Comparison of ENCODE assay signal across 12 cellular contexts in the genomic region with DNA sequence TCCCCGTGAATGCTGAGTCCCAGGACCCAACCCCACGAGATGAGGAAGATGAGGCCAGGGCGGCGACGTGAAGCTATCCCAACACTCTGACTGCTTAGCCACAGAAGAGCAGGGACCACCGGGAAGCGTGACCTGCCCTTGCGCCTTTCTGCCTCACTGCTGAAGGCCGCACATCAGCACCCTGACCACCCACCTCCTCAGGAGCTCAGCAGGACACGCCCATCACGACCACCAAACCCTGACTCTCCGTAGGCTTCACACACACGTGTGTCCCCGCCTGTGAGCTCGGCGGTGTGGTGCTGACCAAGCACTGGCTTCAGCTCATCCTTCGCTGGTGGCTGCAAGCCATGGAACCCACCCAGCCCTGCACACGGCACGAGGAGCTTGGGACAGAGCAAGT.
DNase-seq lines count a peak whose midpoint lies in the region; ATAC-seq and TF ChIP-seq lines count a peak whose summit lies in the region.
"Had no signal": no experiment of that assay in that cellular context is flagged by ENCODE, and none has a peak within 500 bp of the region (broad histone marks: within the 10 kb centered on the region; RNA-seq: fewer than 3 reads in every experiment).

No MANE protein-coding gene starts in this region.

- no peaks in the 10 kb centered on the region for H3K9me3 ChIP-seq in left lung
- no peaks in the 10 kb centered on the region for H3K9me3 ChIP-seq in transverse colon
- H3K9me3 ChIP-seq: mucosa of descending colon had no signal

- H3K4me3 ChIP-seq in left lung (no peak overlapping the region), transverse colon (no peak overlapping the region)
- H3K4me3 ChIP-seq: mucosa of descending colon had no signal

- TF ChIP-seq POLR2A in transverse colon (IDR thresholded peaks at IDR 0.05): no peak

- in situ Hi-C loops in transverse colon (cut with MboI; ENCODE audit: low pct_ligation_motif_present in 1 of 4, low pct_unique_long_range_greater_than_20kb in 1 of 4, low sequenced_read_pairs in 3 of 4): no loop called here

- H3K4me1 ChIP-seq in left lung (peaks cover 26 to 79% of the 10 kb centered on the region in 2 donors), transverse colon (peaks cover 22 to 64% (median 45%) of the 10 kb centered on the region in 4 donors)

- DNase-seq in activated naive CD4-positive, alpha-beta T cell treated with Interleukin-2 at 50 U/mL for 16 hours: no peak
- DNase-seq in activated naive CD8-positive, alpha-beta T cell treated with anti-CD3 and anti-CD28 coated beads for 36 hours: no peak
- DNase-seq in left lung: peak in 1 of 2 donors; percentile 68
- DNase-seq in transverse colon: no peak
- DNase-seq in DMS53 treated with DMSO at 0.1 percent for 48 hours (lab: John Stamatoyannopoulos, UW; ENCODE audit: unreplicated experiment): no peak
- no peak for DNase-seq in NCI-H2227 treated with DMSO at 0.1 percent for 48 hours (lab: John Stamatoyannopoulos, UW)
- no peak for DNase-seq in UCSD-AML1 (lab: John Stamatoyannopoulos, UW; ENCODE audit: unreplicated experiment)
- DNase-seq: NCI-H524, T1000 had no signal

- TF ChIP-seq CTCF in left lung (IDR thresholded peaks at IDR 0.05) (no peak), transverse colon (IDR thresholded peaks at IDR 0.05) (no peak)

- H3K9me3 Mint-ChIP-seq in activated naive CD4-positive, alpha-beta T cell treated with anti-CD3 and anti-CD28 coated beads, Interleukin-2, amount 50 U/mL, for 24 hours: no peaks in the 10 kb centered on the region
- no peaks in the 10 kb centered on the region for H3K9me3 Mint-ChIP-seq in activated naive CD8-positive, alpha-beta T cell treated with anti-CD3 and anti-CD28 coated beads for 36 hours
- H3K9me3 Mint-ChIP-seq: IgD-negative memory B cell had no signal

- H3K27ac Mint-ChIP-seq in activated naive CD4-positive, alpha-beta T cell treated with anti-CD3 and anti-CD28 coated beads, Interleukin-2, amount 50 U/mL, for 24 hours: peak overlapping the region; percentile 93
- peak overlapping the region; percentile 98 for H3K27ac Mint-ChIP-seq in activated naive CD8-positive, alpha-beta T cell treated with anti-CD3 and anti-CD28 coated beads for 36 hours

- peaks cover 0 to 27% of the 10 kb centered on the region in 2 donors for H3K36me3 ChIP-seq in left lung
- H3K36me3 ChIP-seq in transverse colon: no peaks in the 10 kb centered on the region

- H3K27me3 Mint-ChIP-seq in activated naive CD4-positive, alpha-beta T cell treated with anti-CD3 and anti-CD28 coated beads, Interleukin-2, amount 50 U/mL, for 24 hours: no peaks in the 10 kb centered on the region
- no peaks in the 10 kb centered on the region for H3K27me3 Mint-ChIP-seq in activated naive CD8-positive, alpha-beta T cell treated with anti-CD3 and anti-CD28 coated beads for 36 hours
- H3K27me3 Mint-ChIP-seq: IgD-negative memory B cell had no signal

- no peak for ATAC-seq in left lung

- TF ChIP-seq EP300 in transverse colon (IDR thresholded peaks at IDR 0.05; ENCODE audit: low read depth): no peak

- intact Hi-C loops in left lung (cut with DNase I): no loop called here
- intact Hi-C loops in transverse colon (cut with DNase I; ENCODE audit: low total_unique reads): no loop called here

- H3K27me3 ChIP-seq in left lung (no peaks in the 10 kb centered on the region), transverse colon (no peaks in the 10 kb centered on the region)

- WGBS in transverse colon (ENCODE audit: low coverage in 1 of 2), 2 donors: 80 to 88% methylated on average over 2 to 17 of the region's 19 CpGs

- peak overlapping the region; percentile 80 for H3K4me3 Mint-ChIP-seq in activated naive CD4-positive, alpha-beta T cell treated with anti-CD3 and anti-CD28 coated beads, Interleukin-2, amount 50 U/mL, for 24 hours
- peak overlapping the region; percentile 58 for H3K4me3 Mint-ChIP-seq in activated naive CD8-positive, alpha-beta T cell treated with anti-CD3 and anti-CD28 coated beads for 36 hours

- H3K36me3 Mint-ChIP-seq in activated naive CD4-positive, alpha-beta T cell treated with anti-CD3 and anti-CD28 coated beads, Interleukin-2, amount 50 U/mL, for 24 hours: peaks cover 3% of the 10 kb centered on the region
- peaks cover 41% of the 10 kb centered on the region for H3K36me3 Mint-ChIP-seq in activated naive CD8-positive, alpha-beta T cell treated with anti-CD3 and anti-CD28 coated beads for 36 hours
- H3K36me3 Mint-ChIP-seq: IgD-negative memory B cell had no signal

- H3K27ac ChIP-seq in left lung (peak overlapping the region; percentile 24 to 74), transverse colon (peak overlapping the region; percentile 42 to 76 (median 56))

- H3K4me1 Mint-ChIP-seq in activated naive CD4-positive, alpha-beta T cell treated with anti-CD3 and anti-CD28 coated beads, Interleukin-2, amount 50 U/mL, for 24 hours: peaks cover 94% of the 10 kb centered on the region
- H3K4me1 Mint-ChIP-seq in activated naive CD8-positive, alpha-beta T cell treated with anti-CD3 and anti-CD28 coated beads for 36 hours: peaks cover 80% of the 10 kb centered on the region
